Comparison of ENCODE assay signal across 15 cellular contexts in the genomic region with DNA sequence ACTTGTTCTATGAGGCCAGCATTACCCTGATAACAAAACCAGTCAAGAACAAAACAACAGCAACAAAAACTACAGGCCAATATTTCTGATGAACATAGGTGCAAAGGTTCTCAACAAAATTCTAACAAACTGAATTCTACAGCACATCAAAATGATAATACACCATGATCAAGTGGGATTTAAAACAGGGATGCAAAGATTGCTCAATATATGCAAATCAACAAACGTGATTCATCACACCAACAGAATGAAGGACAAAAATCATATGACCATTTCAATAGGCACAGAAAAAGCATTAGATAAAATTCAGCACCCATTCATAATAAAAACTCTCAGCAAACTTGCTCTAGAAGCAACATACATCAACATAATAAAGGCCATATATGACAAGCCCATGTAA.
A peak's percentile ranks its signal among the peaks of the same experiment; 100 is the strongest.
DNase-seq lines count a peak whose midpoint lies in the region; ATAC-seq, FAIRE-seq and TF ChIP-seq lines count a peak whose summit lies in the region.
"Had no signal": no experiment of that assay in that cellular context is flagged by ENCODE, and none has a peak within 500 bp of the region (broad histone marks: within the 10 kb centered on the region; RNA-seq: fewer than 3 reads in every experiment).

No MANE protein-coding gene starts in this region.

- TF ChIP-seq POLR2A in H54 (IDR thresholded peaks at IDR 0.05; ENCODE audit: low read depth, low read length) = no peak

- no peak for ATAC-seq in HG03565 (IDR thresholded peaks at IDR 0.05; ENCODE audit: unreplicated experiment)

- TF ChIP-seq CTCF in epithelial cell of esophagus (IDR thresholded peaks at IDR 0.05; ENCODE audit: insufficient read depth, low read depth, low read length, missing control alignments) (no peak), GM10266 (IDR thresholded peaks at IDR 0.05; ENCODE audit: control insufficient read depth, insufficient read depth, low read depth, missing control alignments) (no peak), GM13977 (IDR thresholded peaks at IDR 0.05; ENCODE audit: extremely low read depth, insufficient read depth, missing control alignments) (no peak)

- no peak overlapping the region for H3K4me3 ChIP-seq in epithelial cell of esophagus (ENCODE audit: low read length)
- H3K4me3 ChIP-seq: GM23248 had no signal

- FAIRE-seq in H54 (lab: Jason Lieb, UNC) = peak; percentile 20
- FAIRE-seq: D721Med had no signal

- DNase-seq in ELR (ENCODE audit: low read depth) = peak; percentile 52
- DNase-seq in H54 (ENCODE audit: insufficient read length, low spot score) = no peak
- DNase-seq in amniotic epithelial cell (ENCODE audit: low read depth) = peak; percentile 16
- peak; percentile 21 for DNase-seq in epithelial cell of esophagus (ENCODE audit: low read depth)
- DNase-seq in GM10266 (ENCODE audit: extremely low spot score) = no peak
- no peak for DNase-seq in GM13977 (ENCODE audit: low spot score)
- DNase-seq in stimulated activated CD4-positive, alpha-beta T cell treated with anti-CD3 and anti-CD28 coated beads, Interleukin-12 subunit alpha, Interleukin-12 subunit beta, amount 100 ng/mL, for 4 hours = no peak
- DNase-seq: BE2C; Caco-2; CD4-positive, alpha-beta T cell; GDM1; GM23248; H9 had no signal

- in situ Hi-C loops in GM13977 (cut with MboI; ENCODE audit: low pct_unique_long_range_greater_than_20kb, low sequenced_read_pairs, unreplicated experiment) = no loop called here

Comparison
In these comparisons a context has a peak if more than half of its experiments do, and no peak if none do; other contexts are left out.
1. DNase-seq: peak in ELR (single experiment), amniotic epithelial cell (single experiment) and epithelial cell of esophagus (single experiment); none in H54 (single experiment), GM10266 (single experiment), GM13977 (single experiment) and stimulated activated CD4-positive, alpha-beta T cell treated with anti-CD3 and anti-CD28 coated beads, Interleukin-12 subunit alpha, Interleukin-12 subunit beta, amount 100 ng/mL, for 4 hours (single experiment).